ENCODE assay signal across 9 cellular contexts in the genomic region with DNA sequence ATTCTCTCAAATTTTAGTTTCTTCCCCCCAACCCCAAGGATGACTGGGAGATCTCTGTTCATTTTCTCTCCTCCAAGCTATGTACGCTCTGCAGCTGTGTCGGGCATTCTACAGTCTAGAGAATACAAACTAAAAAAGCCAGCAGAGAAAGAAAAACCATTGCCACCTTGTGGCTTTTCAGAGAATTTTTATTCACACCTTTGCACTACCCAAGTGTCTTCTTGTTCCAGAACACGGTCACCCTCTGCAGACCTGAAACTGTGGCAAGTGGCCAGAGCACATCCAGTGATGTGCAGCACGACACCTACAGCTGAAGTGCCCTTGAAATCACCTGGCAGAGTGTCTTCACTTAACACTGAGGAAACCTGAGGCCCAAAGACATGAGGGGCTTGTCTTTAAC.
DNase-seq lines count a peak whose midpoint lies in the region; ATAC-seq and TF ChIP-seq lines count a peak whose summit lies in the region.
"Had no signal": no experiment of that assay in that cellular context is flagged by ENCODE, and none has a peak within 500 bp of the region (broad histone marks: within the 10 kb centered on the region; RNA-seq: fewer than 3 reads in every experiment).

No MANE protein-coding gene starts in this region.

- no peaks in the 10 kb centered on the region for H3K9me3 ChIP-seq in MG63

- no peaks in the 10 kb centered on the region for H3K27me3 Mint-ChIP-seq in nephron (ENCODE audit: low read depth)
- no peaks in the 10 kb centered on the region for H3K27me3 Mint-ChIP-seq in activated naive CD4-positive, alpha-beta T cell treated with anti-CD3 and anti-CD28 coated beads, Interleukin-2, amount 10 ng/mL, durations not matched to agents 7 days and 5 days
- H3K27me3 Mint-ChIP-seq: brain had no signal

- H3K36me3 ChIP-seq in MG63 = no peaks in the 10 kb centered on the region

- CTCF ChIA-PET in activated naive CD4-positive, alpha-beta T cell treated with anti-CD3 and anti-CD28 coated beads, Interleukin-2, amount 10 ng/mL, durations not matched to agents 7 days and 5 days (lab: Charles Lee) = interaction anchor here (0.5 to 1.4 kb wide), 12 partner anchors 11 to 480 kb away, joined by 3 to 6 read pairs (median 4); no protein-coding TSS in a partner anchor

- peak; percentile 10 for TF ChIP-seq CTCF in GM12865 (IDR thresholded peaks at IDR 0.05; ENCODE audit: insufficient read depth, low read depth, low read length, missing control alignments)
- peak in 2 of 3 experiments; percentile 16 to 25 for TF ChIP-seq CTCF in nephron (IDR thresholded peaks at IDR 0.05; ENCODE audit: unreplicated experiment in 3 of 3)

- H3K9me3 Mint-ChIP-seq in nephron = peaks cover 2% of the 10 kb centered on the region
- no peaks in the 10 kb centered on the region for H3K9me3 Mint-ChIP-seq in activated naive CD4-positive, alpha-beta T cell treated with anti-CD3 and anti-CD28 coated beads, Interleukin-2, amount 10 ng/mL, durations not matched to agents 7 days and 5 days

- in situ Hi-C loops in ACHN (cut with HindIII; ENCODE audit: low pct_ligation_motif_present, low pct_unique_long_range_greater_than_20kb, low sequenced_read_pairs) = no loop called here

- no peak overlapping the region for H3K27ac Mint-ChIP-seq in nephron
- no peak overlapping the region for H3K27ac Mint-ChIP-seq in activated naive CD4-positive, alpha-beta T cell treated with anti-CD3 and anti-CD28 coated beads, Interleukin-2, amount 10 ng/mL, durations not matched to agents 7 days and 5 days
- H3K27ac Mint-ChIP-seq: brain had no signal

- H3K4me3 Mint-ChIP-seq in nephron = no peak overlapping the region
- no peak overlapping the region for H3K4me3 Mint-ChIP-seq in activated naive CD4-positive, alpha-beta T cell treated with anti-CD3 and anti-CD28 coated beads, Interleukin-2, amount 10 ng/mL, durations not matched to agents 7 days and 5 days
- H3K4me3 Mint-ChIP-seq: brain had no signal

- no peaks in the 10 kb centered on the region for H3K27me3 ChIP-seq in MG63

- ATAC-seq in GM19455 (IDR thresholded peaks at IDR 0.05; ENCODE audit: unreplicated experiment) = no peak

- H3K4me3 ChIP-seq in GM12865 (ENCODE audit: low read depth, low read length) (no peak overlapping the region), MG63 (no peak overlapping the region)

- peaks cover 1% of the 10 kb centered on the region for H3K4me1 Mint-ChIP-seq in nephron
- H3K4me1 Mint-ChIP-seq in activated naive CD4-positive, alpha-beta T cell treated with anti-CD3 and anti-CD28 coated beads, Interleukin-2, amount 10 ng/mL, durations not matched to agents 7 days and 5 days = peaks cover 23% of the 10 kb centered on the region
- H3K4me1 Mint-ChIP-seq: brain had no signal

- DNase-seq in ACHN (peak; percentile 30), GM12865 (ENCODE audit: low read depth) (peak; percentile 47), NCI-H2227 (lab: John Stamatoyannopoulos, UW; ENCODE audit: unreplicated experiment) (peak; percentile 30), dermis microvascular lymphatic vessel endothelial cell (ENCODE audit: low read depth in 2 of 2) (peak; percentile 41 to 60), MG63 (no peak)
- no peak for DNase-seq in activated naive CD4-positive, alpha-beta T cell treated with anti-CD3 and anti-CD28 coated beads, Interleukin-2, amount 10 ng/mL, durations not matched to agents 7 days and 5 days

- H3K36me3 Mint-ChIP-seq in nephron (ENCODE audit: low read depth) = no peaks in the 10 kb centered on the region
- H3K36me3 Mint-ChIP-seq in activated naive CD4-positive, alpha-beta T cell treated with anti-CD3 and anti-CD28 coated beads, Interleukin-2, amount 10 ng/mL, durations not matched to agents 7 days and 5 days = peaks cover 1% of the 10 kb centered on the region
- H3K36me3 Mint-ChIP-seq: brain had no signal

Comparison
In these comparisons a context has a peak if more than half of its experiments do, and no peak if none do; other contexts are left out.
1. DNase-seq: peak in ACHN (single experiment), GM12865 (single experiment), NCI-H2227 (single experiment) and dermis microvascular lymphatic vessel endothelial cell (2 of 2); none in activated naive CD4-positive, alpha-beta T cell treated with anti-CD3 and anti-CD28 coated beads, Interleukin-2, amount 10 ng/mL, durations not matched to agents 7 days and 5 days (single experiment) and MG63 (single experiment).